Comparison of ENCODE assay signal across 12 cellular contexts in the genomic region with DNA sequence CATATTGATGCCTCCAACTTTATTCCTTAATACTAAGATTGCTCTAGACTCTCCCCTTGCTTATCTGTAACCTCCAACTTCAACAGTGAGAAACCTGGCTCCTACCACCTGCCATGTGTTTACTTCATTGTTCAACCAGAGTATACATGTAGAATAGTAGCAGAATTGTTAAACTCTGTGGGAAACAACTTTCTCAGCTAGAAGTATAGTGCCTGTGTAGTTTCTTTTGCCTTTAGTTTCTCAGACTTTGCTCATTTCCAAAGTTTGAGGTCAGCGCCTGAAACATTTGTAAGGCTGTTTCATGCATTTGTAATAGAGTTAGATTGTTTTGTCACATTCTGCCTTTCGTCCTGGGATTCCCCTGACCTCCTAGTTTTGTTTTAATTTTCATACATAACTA. TPM values are rescaled to one million over a fixed set of nuclear protein-coding genes. Genes with fewer than 3 reads are reported as not detected.
A peak's percentile ranks its signal among the peaks of the same experiment; 100 is the strongest.
DNase-seq lines count a peak whose midpoint lies in the region; ATAC-seq and TF ChIP-seq lines count a peak whose summit lies in the region.
"Had no signal": no experiment of that assay in that cellular context is flagged by ENCODE, and none has a peak within 500 bp of the region (broad histone marks: within the 10 kb centered on the region; RNA-seq: fewer than 3 reads in every experiment).

No MANE protein-coding gene starts in this region.

- dilution Hi-C loops in mammary epithelial cell (cut with HindIII; ENCODE audit: low sequenced_read_pairs): no loop called here

- H3K36me3 ChIP-seq in mammary epithelial cell (ENCODE audit: insufficient read depth, low read length): no peaks in the 10 kb centered on the region
- H3K36me3 ChIP-seq: BLaER1 treated with 17β-estradiol and CSF1 and Interleukin-3, amounts not matched to agents 10 nM and 100 nM; neutrophil; thoracic aorta had no signal

- no peaks in the 10 kb centered on the region for H3K27me3 ChIP-seq in mammary epithelial cell (ENCODE audit: insufficient read depth, low read length)
- H3K27me3 ChIP-seq: BLaER1 treated with 17β-estradiol and CSF1 and Interleukin-3, amounts not matched to agents 10 nM and 100 nM; neutrophil had no signal

- WGBS in mammary epithelial cell (ENCODE audit: low coverage, missing lambda C conversion rate): 73% methylated on average over 2 of the region's 2 CpGs

- no peak overlapping the region for H3K9ac ChIP-seq in mammary epithelial cell (ENCODE audit: insufficient read depth, low read length)
- H3K9ac ChIP-seq: BLaER1 treated with 17β-estradiol and CSF1 and Interleukin-3, amounts not matched to agents 10 nM and 100 nM had no signal

- H3K4me2 ChIP-seq in mammary epithelial cell (ENCODE audit: insufficient read depth, low read depth, low read length): no peak overlapping the region
- H3K4me2 ChIP-seq: BLaER1 treated with 17β-estradiol and CSF1 and Interleukin-3, amounts not matched to agents 10 nM and 100 nM had no signal

- no peaks in the 10 kb centered on the region for H4K20me1 ChIP-seq in mammary epithelial cell (ENCODE audit: insufficient read depth, low read length)
- H4K20me1 ChIP-seq: BLaER1 treated with 17β-estradiol and CSF1 and Interleukin-3, amounts not matched to agents 10 nM and 100 nM had no signal

- CTCF ChIA-PET in mammary epithelial cell (lab: Charles Lee; ENCODE audit: low non-redundant PET): no interaction called here

- no peaks in the 10 kb centered on the region for H3K9me3 ChIP-seq in mammary epithelial cell (replicated peaks; ENCODE audit: insufficient read depth, low read length)
- H3K9me3 ChIP-seq: BLaER1 treated with 17β-estradiol and CSF1 and Interleukin-3, amounts not matched to agents 10 nM and 100 nM; neutrophil; thoracic aorta had no signal

- H3K4me1 ChIP-seq in mammary epithelial cell (ENCODE audit: insufficient read depth, low read length): no peaks in the 10 kb centered on the region
- H3K4me1 ChIP-seq: BLaER1 treated with 17β-estradiol and CSF1 and Interleukin-3, amounts not matched to agents 10 nM and 100 nM had no signal

- DNase-seq in GM10266 (ENCODE audit: extremely low spot score): peak; percentile 23
- no peak for DNase-seq in mammary epithelial cell
- DNase-seq in NCI-H1694 treated with DMSO at 0.1 percent for 48 hours (lab: John Stamatoyannopoulos, UW): no peak
- no peak for DNase-seq in stimulated activated CD4-positive, alpha-beta T cell treated with anti-CD3 and anti-CD28 coated beads, Interleukin-4, amount 100 ng/mL, for 1 hour
- DNase-seq in stimulated activated naive CD4-positive, alpha-beta T cell treated with Interleukin-2 at 50 U/mL for 16 hours (lab: John Stamatoyannopoulos, UW): no peak
- DNase-seq: NCI-H1694 had no signal

- no peak overlapping the region for H3K27ac ChIP-seq in mammary epithelial cell (ENCODE audit: insufficient read depth, low read depth, low read length)
- H3K27ac ChIP-seq: BLaER1 treated with 17β-estradiol and CSF1 and Interleukin-3, amounts not matched to agents 10 nM and 100 nM; neutrophil; thoracic aorta had no signal

- H3K4me3 ChIP-seq in mammary epithelial cell (replicated peaks in 1 of 3; ENCODE audit: insufficient read depth in 1 of 3, low read depth in 2 of 3, low read length in 3 of 3): no peak overlapping the region
- H3K4me3 ChIP-seq: BLaER1 treated with 17β-estradiol and CSF1 and Interleukin-3, amounts not matched to agents 10 nM and 100 nM; thoracic aorta had no signal

- no peaks in the 10 kb centered on the region for H3K79me2 ChIP-seq in mammary epithelial cell (ENCODE audit: insufficient read depth, low read length)

- TF ChIP-seq CTCF in GM10266 (IDR thresholded peaks at IDR 0.05; ENCODE audit: control insufficient read depth, insufficient read depth, low read depth, missing control alignments): no peak
- TF ChIP-seq CTCF in mammary epithelial cell (conservative IDR thresholded peaks at IDR 0.05 in 1 of 2, IDR thresholded peaks at IDR 0.05 in 1 of 2; ENCODE audit: extremely low read depth in 1 of 2, insufficient read depth in 1 of 2, low read depth in 1 of 2, low read length in 2 of 2): no peak

- intact Hi-C loops in mammary epithelial cell (cut with micrococcal nuclease): no loop called here

- BruUV-seq in mammary epithelial cell (replicated peaks; lab: Mats Ljungman, UMichigan): no TSS peak

- no peak overlapping the region for H2AFZ ChIP-seq in mammary epithelial cell (ENCODE audit: low read depth, low read length)

- peak; percentile 96 for ATAC-seq in GM18868 (IDR thresholded peaks at IDR 0.05; ENCODE audit: unreplicated experiment)
- peak; percentile 89 for ATAC-seq in GM21576 (IDR thresholded peaks at IDR 0.05; ENCODE audit: unreplicated experiment)
- peak; percentile 75 for ATAC-seq in HG03135 (IDR thresholded peaks at IDR 0.05; ENCODE audit: unreplicated experiment)

- in situ Hi-C loops in mammary epithelial cell (cut with MboI; ENCODE audit: low sequenced_read_pairs in 2 of 2): no loop called here

RNA-seq across cellular contexts. Expression of gene HECA, which starts 34.9 kb away (rescaled TPM):
- 10 to 100 TPM; 15.0 to 23.8 TPM for total RNA-seq in mammary epithelial cell
- polyA plus RNA-seq in mammary epithelial cell: 5.7 TPM
- polyA minus RNA-seq in mammary epithelial cell: 5.9 TPM
